1 cellular context compared by ENCODE assay signal in the genomic region with DNA sequence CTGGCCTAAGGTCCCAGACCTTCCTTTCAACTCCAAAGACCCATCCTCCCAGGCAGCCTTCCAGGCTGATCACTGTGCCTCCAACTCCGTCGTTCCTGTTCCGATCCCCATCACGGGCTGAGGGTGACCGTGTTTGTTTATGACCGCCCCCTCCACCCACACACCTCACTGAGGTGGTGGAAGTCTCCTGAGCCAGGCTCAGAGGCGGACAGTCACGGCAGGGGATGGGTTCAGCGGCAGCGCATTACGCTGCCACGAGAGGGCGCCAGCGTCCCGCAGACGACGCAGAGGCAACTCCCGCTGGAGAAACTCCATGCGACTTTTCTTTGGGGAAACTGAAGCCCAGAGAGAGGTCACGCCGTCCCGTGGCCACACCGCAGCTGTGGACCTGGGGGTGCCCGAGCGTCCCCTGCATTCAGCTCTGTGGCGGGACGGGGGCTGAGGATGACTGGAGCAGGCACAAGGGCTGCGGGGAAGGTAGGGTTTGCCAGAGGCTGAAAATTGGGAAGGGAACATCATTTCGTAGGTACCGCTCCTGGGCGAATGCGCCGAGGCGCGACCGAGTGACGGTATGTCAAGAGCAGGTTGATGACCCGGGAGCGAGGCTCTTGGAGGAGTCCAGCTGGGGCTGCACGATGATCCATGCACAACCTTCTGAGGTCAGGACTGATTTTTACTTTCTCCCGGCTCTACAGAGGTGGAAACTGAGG.
A peak's percentile ranks its signal among the peaks of the same experiment; 100 is the strongest.
TF ChIP-seq lines count a peak whose summit lies in the region.

No MANE protein-coding gene starts in this region.

TF ChIP-seq in K562, 482 proteins besides CTCF, POLR2A, EP300 and RAD21 (continued from another document and continues in another):
- TF ChIP-seq HCFC1 (IDR thresholded peaks at IDR 0.05; ENCODE audit: low read depth, low read length), result peak; percentile 38; the same call in 1 of the 2 replicates
- peak; percentile 48 for TF ChIP-seq JUND (IDR thresholded peaks at IDR 0.05; ENCODE audit: borderline replicate concordance, low read depth, low read length)
- TF ChIP-seq JUND (tag; IDR thresholded peaks at IDR 0.05; ENCODE audit: borderline replicate concordance, low read depth, low read length), result peak; percentile 19; the same call in 1 of the 3 replicates
- TF ChIP-seq, protein P1, sequence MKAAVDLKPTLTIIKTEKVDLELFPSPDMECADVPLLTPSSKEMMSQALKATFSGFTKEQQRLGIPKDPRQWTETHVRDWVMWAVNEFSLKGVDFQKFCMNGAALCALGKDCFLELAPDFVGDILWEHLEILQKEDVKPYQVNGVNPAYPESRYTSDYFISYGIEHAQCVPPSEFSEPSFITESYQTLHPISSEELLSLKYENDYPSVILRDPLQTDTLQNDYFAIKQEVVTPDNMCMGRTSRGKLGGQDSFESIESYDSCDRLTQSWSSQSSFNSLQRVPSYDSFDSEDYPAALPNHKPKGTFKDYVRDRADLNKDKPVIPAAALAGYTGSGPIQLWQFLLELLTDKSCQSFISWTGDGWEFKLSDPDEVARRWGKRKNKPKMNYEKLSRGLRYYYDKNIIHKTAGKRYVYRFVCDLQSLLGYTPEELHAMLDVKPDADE (conservative IDR thresholded peaks at IDR 0.05; ENCODE audit: control insufficient read depth, low read depth, low read length), result no peak
- no peak for TF ChIP-seq MAFF (IDR thresholded peaks at IDR 0.05; ENCODE audit: low read length)
- 0 out of 2 replicates have a peak, but pooled peaks have one; percentile 51 for TF ChIP-seq JUN (IDR thresholded peaks at IDR 0.05; ENCODE audit: borderline replicate concordance, low read depth, low read length)
- TF ChIP-seq JUN (CRISPR knock-in tag; IDR thresholded peaks at IDR 0.05; ENCODE audit: borderline replicate concordance), result no peak
- no peak for TF ChIP-seq HMG20B (CRISPR knock-in tag; IDR thresholded peaks at IDR 0.05)
- no peak for TF ChIP-seq MAFG (tag; conservative IDR thresholded peaks at IDR 0.05)
- TF ChIP-seq NCOA1 (IDR thresholded peaks at IDR 0.05; ENCODE audit: low read depth), result no peak
- no peak for TF ChIP-seq MCM5 (IDR thresholded peaks at IDR 0.05; ENCODE audit: low read depth)
- no peak for TF ChIP-seq GABPB1 (CRISPR knock-in tag; IDR thresholded peaks at IDR 0.05)
- no peak for TF ChIP-seq POLR2B (IDR thresholded peaks at IDR 0.05; ENCODE audit: low read depth, partially characterized antibody)
- TF ChIP-seq FOXP1 (CRISPR knock-in tag; IDR thresholded peaks at IDR 0.05), result peak; percentile 9; the same call in 1 of the 2 replicates
- TF ChIP-seq, protein P2, sequence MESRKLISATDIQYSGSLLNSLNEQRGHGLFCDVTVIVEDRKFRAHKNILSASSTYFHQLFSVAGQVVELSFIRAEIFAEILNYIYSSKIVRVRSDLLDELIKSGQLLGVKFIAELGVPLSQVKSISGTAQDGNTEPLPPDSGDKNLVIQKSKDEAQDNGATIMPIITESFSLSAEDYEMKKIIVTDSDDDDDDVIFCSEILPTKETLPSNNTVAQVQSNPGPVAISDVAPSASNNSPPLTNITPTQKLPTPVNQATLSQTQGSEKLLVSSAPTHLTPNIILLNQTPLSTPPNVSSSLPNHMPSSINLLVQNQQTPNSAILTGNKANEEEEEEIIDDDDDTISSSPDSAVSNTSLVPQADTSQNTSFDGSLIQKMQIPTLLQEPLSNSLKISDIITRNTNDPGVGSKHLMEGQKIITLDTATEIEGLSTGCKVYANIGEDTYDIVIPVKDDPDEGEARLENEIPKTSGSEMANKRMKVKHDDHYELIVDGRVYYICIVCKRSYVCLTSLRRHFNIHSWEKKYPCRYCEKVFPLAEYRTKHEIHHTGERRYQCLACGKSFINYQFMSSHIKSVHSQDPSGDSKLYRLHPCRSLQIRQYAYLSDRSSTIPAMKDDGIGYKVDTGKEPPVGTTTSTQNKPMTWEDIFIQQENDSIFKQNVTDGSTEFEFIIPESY (CRISPR knock-in tag; IDR thresholded peaks at IDR 0.05), result peak; percentile 90
- TF ChIP-seq PTRF (tag; IDR thresholded peaks at IDR 0.05), result no peak
- TF ChIP-seq, protein P3, sequence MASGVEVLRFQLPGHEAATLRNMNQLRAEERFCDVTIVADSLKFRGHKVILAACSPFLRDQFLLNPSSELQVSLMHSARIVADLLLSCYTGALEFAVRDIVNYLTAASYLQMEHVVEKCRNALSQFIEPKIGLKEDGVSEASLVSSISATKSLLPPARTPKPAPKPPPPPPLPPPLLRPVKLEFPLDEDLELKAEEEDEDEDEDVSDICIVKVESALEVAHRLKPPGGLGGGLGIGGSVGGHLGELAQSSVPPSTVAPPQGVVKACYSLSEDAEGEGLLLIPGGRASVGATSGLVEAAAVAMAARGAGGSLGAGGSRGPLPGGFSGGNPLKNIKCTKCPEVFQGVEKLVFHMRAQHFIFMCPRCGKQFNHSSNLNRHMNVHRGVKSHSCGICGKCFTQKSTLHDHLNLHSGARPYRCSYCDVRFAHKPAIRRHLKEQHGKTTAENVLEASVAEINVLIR (CRISPR knock-in tag; IDR thresholded peaks at IDR 0.05), result no peak
- TF ChIP-seq, protein P4, sequence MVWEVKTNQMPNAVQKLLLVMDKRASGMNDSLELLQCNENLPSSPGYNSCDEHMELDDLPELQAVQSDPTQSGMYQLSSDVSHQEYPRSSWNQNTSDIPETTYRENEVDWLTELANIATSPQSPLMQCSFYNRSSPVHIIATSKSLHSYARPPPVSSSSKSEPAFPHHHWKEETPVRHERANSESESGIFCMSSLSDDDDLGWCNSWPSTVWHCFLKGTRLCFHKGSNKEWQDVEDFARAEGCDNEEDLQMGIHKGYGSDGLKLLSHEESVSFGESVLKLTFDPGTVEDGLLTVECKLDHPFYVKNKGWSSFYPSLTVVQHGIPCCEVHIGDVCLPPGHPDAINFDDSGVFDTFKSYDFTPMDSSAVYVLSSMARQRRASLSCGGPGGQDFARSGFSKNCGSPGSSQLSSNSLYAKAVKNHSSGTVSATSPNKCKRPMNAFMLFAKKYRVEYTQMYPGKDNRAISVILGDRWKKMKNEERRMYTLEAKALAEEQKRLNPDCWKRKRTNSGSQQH (CRISPR knock-in tag; IDR thresholded peaks at IDR 0.05), result no peak
- TF ChIP-seq, protein P5, sequence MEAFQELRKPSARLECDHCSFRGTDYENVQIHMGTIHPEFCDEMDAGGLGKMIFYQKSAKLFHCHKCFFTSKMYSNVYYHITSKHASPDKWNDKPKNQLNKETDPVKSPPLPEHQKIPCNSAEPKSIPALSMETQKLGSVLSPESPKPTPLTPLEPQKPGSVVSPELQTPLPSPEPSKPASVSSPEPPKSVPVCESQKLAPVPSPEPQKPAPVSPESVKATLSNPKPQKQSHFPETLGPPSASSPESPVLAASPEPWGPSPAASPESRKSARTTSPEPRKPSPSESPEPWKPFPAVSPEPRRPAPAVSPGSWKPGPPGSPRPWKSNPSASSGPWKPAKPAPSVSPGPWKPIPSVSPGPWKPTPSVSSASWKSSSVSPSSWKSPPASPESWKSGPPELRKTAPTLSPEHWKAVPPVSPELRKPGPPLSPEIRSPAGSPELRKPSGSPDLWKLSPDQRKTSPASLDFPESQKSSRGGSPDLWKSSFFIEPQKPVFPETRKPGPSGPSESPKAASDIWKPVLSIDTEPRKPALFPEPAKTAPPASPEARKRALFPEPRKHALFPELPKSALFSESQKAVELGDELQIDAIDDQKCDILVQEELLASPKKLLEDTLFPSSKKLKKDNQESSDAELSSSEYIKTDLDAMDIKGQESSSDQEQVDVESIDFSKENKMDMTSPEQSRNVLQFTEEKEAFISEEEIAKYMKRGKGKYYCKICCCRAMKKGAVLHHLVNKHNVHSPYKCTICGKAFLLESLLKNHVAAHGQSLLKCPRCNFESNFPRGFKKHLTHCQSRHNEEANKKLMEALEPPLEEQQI (IDR thresholded peaks at IDR 0.05), result no peak
- no peak for TF ChIP-seq SRF (CRISPR knock-in tag; IDR thresholded peaks at IDR 0.05)
- peak; percentile 45; the same call in 1 of the 2 replicates for TF ChIP-seq ZNF384 (IDR thresholded peaks at IDR 0.05; ENCODE audit: low read depth, low read length)
- no peak for TF ChIP-seq TCFL5 (CRISPR knock-in tag; conservative IDR thresholded peaks at IDR 0.05)
- no peak for TF ChIP-seq ATF1 (CRISPR knock-in tag; IDR thresholded peaks at IDR 0.05)
- TF ChIP-seq ATF1 (tag; IDR thresholded peaks at IDR 0.05), result peak; percentile 59
- TF ChIP-seq SMC3 (conservative IDR thresholded peaks at IDR 0.05; ENCODE audit: insufficient read depth, low read depth, low read length), result peak; percentile 95
- TF ChIP-seq LEF1 (IDR thresholded peaks at IDR 0.05), result no peak
- TF ChIP-seq NCOA4 (IDR thresholded peaks at IDR 0.05; ENCODE audit: partially characterized antibody), result no peak
- TF ChIP-seq ZNF232 (CRISPR knock-in tag; IDR thresholded peaks at IDR 0.05), result no peak
- peak; percentile 74 for TF ChIP-seq MYC (IDR thresholded peaks at IDR 0.05; ENCODE audit: low read depth, low read length)
- TF ChIP-seq MYC (CRISPR knock-in tag; IDR thresholded peaks at IDR 0.05; ENCODE audit: borderline replicate concordance, low read depth), result no peak
- 0 out of 2 replicates have a peak, but pooled peaks have one; percentile 23 for TF ChIP-seq TCF7 (IDR thresholded peaks at IDR 0.05; ENCODE audit: borderline replicate concordance)
- TF ChIP-seq TBP (optimal IDR thresholded peaks at IDR 0.05; ENCODE audit: low read depth, low read length), result peak; percentile 28
- 0 out of 2 replicates have a peak, but pooled peaks have one; percentile 58 for TF ChIP-seq BCOR (IDR thresholded peaks at IDR 0.05)
- TF ChIP-seq RHOXF2B (CRISPR knock-in tag; conservative IDR thresholded peaks at IDR 0.05), result no peak
- TF ChIP-seq, protein P6, sequence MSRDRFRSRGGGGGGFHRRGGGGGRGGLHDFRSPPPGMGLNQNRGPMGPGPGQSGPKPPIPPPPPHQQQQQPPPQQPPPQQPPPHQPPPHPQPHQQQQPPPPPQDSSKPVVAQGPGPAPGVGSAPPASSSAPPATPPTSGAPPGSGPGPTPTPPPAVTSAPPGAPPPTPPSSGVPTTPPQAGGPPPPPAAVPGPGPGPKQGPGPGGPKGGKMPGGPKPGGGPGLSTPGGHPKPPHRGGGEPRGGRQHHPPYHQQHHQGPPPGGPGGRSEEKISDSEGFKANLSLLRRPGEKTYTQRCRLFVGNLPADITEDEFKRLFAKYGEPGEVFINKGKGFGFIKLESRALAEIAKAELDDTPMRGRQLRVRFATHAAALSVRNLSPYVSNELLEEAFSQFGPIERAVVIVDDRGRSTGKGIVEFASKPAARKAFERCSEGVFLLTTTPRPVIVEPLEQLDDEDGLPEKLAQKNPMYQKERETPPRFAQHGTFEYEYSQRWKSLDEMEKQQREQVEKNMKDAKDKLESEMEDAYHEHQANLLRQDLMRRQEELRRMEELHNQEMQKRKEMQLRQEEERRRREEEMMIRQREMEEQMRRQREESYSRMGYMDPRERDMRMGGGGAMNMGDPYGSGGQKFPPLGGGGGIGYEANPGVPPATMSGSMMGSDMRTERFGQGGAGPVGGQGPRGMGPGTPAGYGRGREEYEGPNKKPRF (IDR thresholded peaks at IDR 0.05; ENCODE audit: low read depth, low read length), result no peak
- TF ChIP-seq, protein P7, sequence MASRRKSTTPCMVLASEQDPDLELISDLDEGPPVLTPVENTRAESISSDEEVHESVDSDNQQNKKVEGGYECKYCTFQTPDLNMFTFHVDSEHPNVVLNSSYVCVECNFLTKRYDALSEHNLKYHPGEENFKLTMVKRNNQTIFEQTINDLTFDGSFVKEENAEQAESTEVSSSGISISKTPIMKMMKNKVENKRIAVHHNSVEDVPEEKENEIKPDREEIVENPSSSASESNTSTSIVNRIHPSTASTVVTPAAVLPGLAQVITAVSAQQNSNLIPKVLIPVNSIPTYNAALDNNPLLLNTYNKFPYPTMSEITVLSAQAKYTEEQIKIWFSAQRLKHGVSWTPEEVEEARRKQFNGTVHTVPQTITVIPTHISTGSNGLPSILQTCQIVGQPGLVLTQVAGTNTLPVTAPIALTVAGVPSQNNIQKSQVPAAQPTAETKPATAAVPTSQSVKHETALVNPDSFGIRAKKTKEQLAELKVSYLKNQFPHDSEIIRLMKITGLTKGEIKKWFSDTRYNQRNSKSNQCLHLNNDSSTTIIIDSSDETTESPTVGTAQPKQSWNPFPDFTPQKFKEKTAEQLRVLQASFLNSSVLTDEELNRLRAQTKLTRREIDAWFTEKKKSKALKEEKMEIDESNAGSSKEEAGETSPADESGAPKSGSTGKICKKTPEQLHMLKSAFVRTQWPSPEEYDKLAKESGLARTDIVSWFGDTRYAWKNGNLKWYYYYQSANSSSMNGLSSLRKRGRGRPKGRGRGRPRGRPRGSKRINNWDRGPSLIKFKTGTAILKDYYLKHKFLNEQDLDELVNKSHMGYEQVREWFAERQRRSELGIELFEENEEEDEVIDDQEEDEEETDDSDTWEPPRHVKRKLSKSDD (conservative IDR thresholded peaks at IDR 0.05; ENCODE audit: low read length), result peak; percentile 76; the same call in 1 of the 2 replicates
- TF ChIP-seq CHCHD3 (CRISPR knock-in tag; IDR thresholded peaks at IDR 0.05), result no peak
- TF ChIP-seq, protein P8, sequence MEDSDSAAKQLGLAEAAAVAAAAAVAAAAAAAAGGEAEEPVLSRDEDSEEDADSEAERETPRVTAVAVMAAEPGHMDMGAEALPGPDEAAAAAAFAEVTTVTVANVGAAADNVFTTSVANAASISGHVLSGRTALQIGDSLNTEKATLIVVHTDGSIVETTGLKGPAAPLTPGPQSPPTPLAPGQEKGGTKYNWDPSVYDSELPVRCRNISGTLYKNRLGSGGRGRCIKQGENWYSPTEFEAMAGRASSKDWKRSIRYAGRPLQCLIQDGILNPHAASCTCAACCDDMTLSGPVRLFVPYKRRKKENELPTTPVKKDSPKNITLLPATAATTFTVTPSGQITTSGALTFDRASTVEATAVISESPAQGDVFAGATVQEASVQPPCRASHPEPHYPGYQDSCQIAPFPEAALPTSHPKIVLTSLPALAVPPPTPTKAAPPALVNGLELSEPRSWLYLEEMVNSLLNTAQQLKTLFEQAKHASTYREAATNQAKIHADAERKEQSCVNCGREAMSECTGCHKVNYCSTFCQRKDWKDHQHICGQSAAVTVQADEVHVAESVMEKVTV (CRISPR knock-in tag; IDR thresholded peaks at IDR 0.05), result peak; percentile 79
- peak; percentile 67; the same call in 1 of the 2 replicates for TF ChIP-seq SREBF1 (IDR thresholded peaks at IDR 0.05; ENCODE audit: borderline replicate concordance, low read depth, low read length)
- TF ChIP-seq DNMT1 (IDR thresholded peaks at IDR 0.05), result no peak
- no peak for TF ChIP-seq HDAC8 (tag; IDR thresholded peaks at IDR 0.05)
- no peak for TF ChIP-seq OTX1 (CRISPR knock-in tag; IDR thresholded peaks at IDR 0.05)
- TF ChIP-seq, protein P9, sequence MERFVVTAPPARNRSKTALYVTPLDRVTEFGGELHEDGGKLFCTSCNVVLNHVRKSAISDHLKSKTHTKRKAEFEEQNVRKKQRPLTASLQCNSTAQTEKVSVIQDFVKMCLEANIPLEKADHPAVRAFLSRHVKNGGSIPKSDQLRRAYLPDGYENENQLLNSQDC (CRISPR knock-in tag; IDR thresholded peaks at IDR 0.05), result no peak
- TF ChIP-seq SP1 (CRISPR knock-in tag; IDR thresholded peaks at IDR 0.05), result peak; percentile 65
- TF ChIP-seq, protein P10, sequence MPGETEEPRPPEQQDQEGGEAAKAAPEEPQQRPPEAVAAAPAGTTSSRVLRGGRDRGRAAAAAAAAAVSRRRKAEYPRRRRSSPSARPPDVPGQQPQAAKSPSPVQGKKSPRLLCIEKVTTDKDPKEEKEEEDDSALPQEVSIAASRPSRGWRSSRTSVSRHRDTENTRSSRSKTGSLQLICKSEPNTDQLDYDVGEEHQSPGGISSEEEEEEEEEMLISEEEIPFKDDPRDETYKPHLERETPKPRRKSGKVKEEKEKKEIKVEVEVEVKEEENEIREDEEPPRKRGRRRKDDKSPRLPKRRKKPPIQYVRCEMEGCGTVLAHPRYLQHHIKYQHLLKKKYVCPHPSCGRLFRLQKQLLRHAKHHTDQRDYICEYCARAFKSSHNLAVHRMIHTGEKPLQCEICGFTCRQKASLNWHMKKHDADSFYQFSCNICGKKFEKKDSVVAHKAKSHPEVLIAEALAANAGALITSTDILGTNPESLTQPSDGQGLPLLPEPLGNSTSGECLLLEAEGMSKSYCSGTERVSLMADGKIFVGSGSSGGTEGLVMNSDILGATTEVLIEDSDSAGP (CRISPR knock-in tag; IDR thresholded peaks at IDR 0.05), result no peak
- TF ChIP-seq MCM3 (IDR thresholded peaks at IDR 0.05), result no peak
- no peak for TF ChIP-seq ARNT (IDR thresholded peaks at IDR 0.05)
